33 cellular contexts compared by ENCODE assay signal in genomic region chr12:24036438-24037204, GRCh38.
"Had no signal": no experiment of that assay in that cellular context is flagged by ENCODE, and none has a peak within 500 bp of the region (broad histone marks: within the 10 kb centered on the region; RNA-seq: fewer than 3 reads in every experiment).

No MANE protein-coding gene starts in this region.

- H3K27me3 Mint-ChIP-seq: activated B cell treated with CpG ODN at 0.5 μM for 24 hours; activated CD8-positive, alpha-beta T cell treated with anti-CD3 and anti-CD28 coated beads for 36 hours; activated naive CD4-positive, alpha-beta T cell treated with anti-CD3 and anti-CD28 coated beads, Interleukin-2, amount 10 ng/mL, durations not matched to agents 7 days and 5 days; activated naive CD8-positive, alpha-beta T cell treated with anti-CD3 and anti-CD28 coated beads, Interleukin-2, amount 10 ng/mL, durations not matched to agents 7 days and 5 days; activated T-helper 17 cell treated with anti-CD3 and anti-CD28 coated beads, Interleukin-2, amount 50 U/mL, for 72 hours; central memory CD8-positive, alpha-beta T cell; dendritic cell treated with granulocyte-macrophage colony-stimulating factor and Interleukin-4, amounts not matched to agents 40 ng/mL and 50 ng/mL, for 4 days; T-helper 17 cell had no signal

- H3K4me1 ChIP-seq: gastrocnemius medialis had no signal

- H3K4me3 Mint-ChIP-seq: activated B cell treated with CpG ODN at 0.5 μM for 24 hours; activated CD8-positive, alpha-beta T cell treated with anti-CD3 and anti-CD28 coated beads for 36 hours; activated naive CD4-positive, alpha-beta T cell treated with anti-CD3 and anti-CD28 coated beads, Interleukin-2, amount 10 ng/mL, durations not matched to agents 7 days and 5 days; activated naive CD8-positive, alpha-beta T cell treated with anti-CD3 and anti-CD28 coated beads, Interleukin-2, amount 10 ng/mL, durations not matched to agents 7 days and 5 days; activated T-cell treated with anti-CD3 and anti-CD28 coated beads, Interleukin-2, amount 50 U/mL, for 4 hours; activated T-helper 17 cell treated with anti-CD3 and anti-CD28 coated beads, Interleukin-2, amount 50 U/mL, for 72 hours; central memory CD8-positive, alpha-beta T cell; dendritic cell treated with granulocyte-macrophage colony-stimulating factor and Interleukin-4, amounts not matched to agents 40 ng/mL and 50 ng/mL, for 4 days; endodermal cell; T-helper 17 cell; T-helper 2 cell treated with Interferon-gamma antibody and Interleukin-4, amounts not matched to agents 5 μg/mL and 100 μg/mL, for 36 hours had no signal

- FAIRE-seq: bronchial epithelial cell had no signal

- H3K36me3 Mint-ChIP-seq: activated naive CD4-positive, alpha-beta T cell treated with anti-CD3 and anti-CD28 coated beads, Interleukin-2, amount 10 ng/mL, durations not matched to agents 7 days and 5 days; activated naive CD4-positive, alpha-beta T cell treated with anti-CD3 and anti-CD28 coated beads, Interleukin-2, amount 50 U/mL, for 72 hours; activated naive CD8-positive, alpha-beta T cell treated with anti-CD3 and anti-CD28 coated beads, Interleukin-2, amount 10 ng/mL, durations not matched to agents 7 days and 5 days had no signal

- H3K36me3 ChIP-seq: ascending aorta, brain microvascular endothelial cell, gastrocnemius medialis, heart left ventricle, WERI-Rb-1 had no signal

- H3K9me3 ChIP-seq: ascending aorta, gastrocnemius medialis, heart left ventricle had no signal

- H3K9me3 Mint-ChIP-seq: activated B cell treated with CpG ODN at 0.5 μM for 24 hours; activated CD8-positive, alpha-beta T cell treated with anti-CD3 and anti-CD28 coated beads for 36 hours; activated naive CD4-positive, alpha-beta T cell treated with anti-CD3 and anti-CD28 coated beads, Interleukin-2, amount 10 ng/mL, durations not matched to agents 7 days and 5 days; activated naive CD4-positive, alpha-beta T cell treated with anti-CD3 and anti-CD28 coated beads, Interleukin-2, amount 50 U/mL, for 72 hours; activated naive CD8-positive, alpha-beta T cell treated with anti-CD3 and anti-CD28 coated beads, Interleukin-2, amount 10 ng/mL, durations not matched to agents 7 days and 5 days; activated T-helper 17 cell treated with anti-CD3 and anti-CD28 coated beads, Interleukin-2, amount 50 U/mL, for 72 hours; central memory CD8-positive, alpha-beta T cell; dendritic cell treated with granulocyte-macrophage colony-stimulating factor and Interleukin-4, amounts not matched to agents 40 ng/mL and 50 ng/mL, for 4 days; endodermal cell; T-helper 2 cell treated with Interferon-gamma antibody and Interleukin-4, amounts not matched to agents 5 μg/mL and 100 μg/mL, for 36 hours had no signal

- H3K27me3 ChIP-seq: ascending aorta, brain microvascular endothelial cell, foreskin keratinocyte, gastrocnemius medialis, heart left ventricle had no signal

- H3K27ac Mint-ChIP-seq: activated B cell treated with CpG ODN at 0.5 μM for 24 hours; activated CD8-positive, alpha-beta T cell treated with anti-CD3 and anti-CD28 coated beads for 36 hours; activated naive CD4-positive, alpha-beta T cell treated with anti-CD3 and anti-CD28 coated beads, Interleukin-2, amount 10 ng/mL, durations not matched to agents 7 days and 5 days; activated naive CD4-positive, alpha-beta T cell treated with anti-CD3 and anti-CD28 coated beads, Interleukin-2, amount 50 U/mL, for 72 hours; activated naive CD8-positive, alpha-beta T cell treated with anti-CD3 and anti-CD28 coated beads, Interleukin-2, amount 10 ng/mL, durations not matched to agents 7 days and 5 days; activated T-helper 17 cell treated with anti-CD3 and anti-CD28 coated beads, Interleukin-2, amount 50 U/mL, for 72 hours; dendritic cell treated with granulocyte-macrophage colony-stimulating factor and Interleukin-4, amounts not matched to agents 40 ng/mL and 50 ng/mL, for 4 days; endodermal cell; T-helper 17 cell; T-helper 2 cell treated with Interferon-gamma antibody and Interleukin-4, amounts not matched to agents 5 μg/mL and 100 μg/mL, for 36 hours had no signal

- ATAC-seq: activated CD4-positive, CD25-positive, alpha-beta regulatory T cell treated with anti-CD3 and anti-CD28 coated beads, Interleukin-2, amount 50 U/mL, for 24 hours; activated CD8-positive, alpha-beta T cell treated with anti-CD3 and anti-CD28 coated beads for 36 hours; activated naive CD4-positive, alpha-beta T cell treated with anti-CD3 and anti-CD28 coated beads, Interleukin-2, amount 50 U/mL, for 72 hours; activated T-cell treated with anti-CD3 and anti-CD28 coated beads, Interleukin-2, amount 50 U/mL, for 4 hours; activated T-helper 17 cell treated with anti-CD3 and anti-CD28 coated beads, Interleukin-2, amount 50 U/mL, for 72 hours; esophagus mucosa; foreskin keratinocyte; gastrocnemius medialis; heart left ventricle; T-helper 17 cell had no signal

- H3K27ac ChIP-seq: ascending aorta, brain microvascular endothelial cell, coronary artery, dorsolateral prefrontal cortex, foreskin keratinocyte, gastrocnemius medialis, heart left ventricle, WERI-Rb-1 had no signal

- DNase-seq: activated B cell treated with CpG ODN at 0.5 μM for 24 hours; activated CD4-positive, alpha-beta T cell treated with anti-CD3 and anti-CD28 coated beads for 48 hours; activated CD4-positive, alpha-beta T cell treated with anti-CD3 and anti-CD28 coated beads, Interleukin-2, amount 50 U/mL, for 1 hour; activated CD4-positive, alpha-beta T cell treated with anti-CD3 and anti-CD28 coated beads, Interleukin-2, amount 50 U/mL, for 48 hours; activated CD8-positive, alpha-beta memory T cell treated with anti-CD3 and anti-CD28 coated beads for 24 hours; activated CD8-positive, alpha-beta T cell treated with anti-CD3 and anti-CD28 coated beads for 36 hours; activated effector memory CD4-positive, alpha-beta T cell treated with Interleukin-2 at 50 U/mL for 16 hours; activated gamma-delta T cell treated with Interleukin-2 at 50 U/mL for 16 hours; activated naive CD4-positive, alpha-beta T cell treated with anti-CD3 and anti-CD28 coated beads, Interleukin-2, amount 10 ng/mL, durations not matched to agents 7 days and 5 days; activated naive CD8-positive, alpha-beta T cell treated with anti-CD3 and anti-CD28 coated beads, Interleukin-2, amount 10 ng/mL, durations not matched to agents 7 days and 5 days; activated T-cell treated with anti-CD3 and anti-CD28 coated beads, Interleukin-2, amount 50 U/mL, for 4 hours; brain microvascular endothelial cell; dorsolateral prefrontal cortex; effector memory CD4-positive, alpha-beta T cell; endodermal cell; foreskin keratinocyte; gastrocnemius medialis; glutamatergic neuron; heart left ventricle; T-helper 1 cell; T-helper 17 cell; T1000; WERI-Rb-1 had no signal

- H3K4me1 Mint-ChIP-seq: activated B cell treated with CpG ODN at 0.5 μM for 24 hours; activated naive CD4-positive, alpha-beta T cell treated with anti-CD3 and anti-CD28 coated beads, Interleukin-2, amount 10 ng/mL, durations not matched to agents 7 days and 5 days; activated naive CD8-positive, alpha-beta T cell treated with anti-CD3 and anti-CD28 coated beads, Interleukin-2, amount 10 ng/mL, durations not matched to agents 7 days and 5 days; activated T-helper 17 cell treated with anti-CD3 and anti-CD28 coated beads, Interleukin-2, amount 50 U/mL, for 72 hours; central memory CD8-positive, alpha-beta T cell; T-helper 17 cell had no signal

- H3K4me3 ChIP-seq: ascending aorta, coronary artery, dorsolateral prefrontal cortex, gastrocnemius medialis, heart left ventricle had no signal
